ENCODE assay signal across 1 cellular context in the genomic region with DNA sequence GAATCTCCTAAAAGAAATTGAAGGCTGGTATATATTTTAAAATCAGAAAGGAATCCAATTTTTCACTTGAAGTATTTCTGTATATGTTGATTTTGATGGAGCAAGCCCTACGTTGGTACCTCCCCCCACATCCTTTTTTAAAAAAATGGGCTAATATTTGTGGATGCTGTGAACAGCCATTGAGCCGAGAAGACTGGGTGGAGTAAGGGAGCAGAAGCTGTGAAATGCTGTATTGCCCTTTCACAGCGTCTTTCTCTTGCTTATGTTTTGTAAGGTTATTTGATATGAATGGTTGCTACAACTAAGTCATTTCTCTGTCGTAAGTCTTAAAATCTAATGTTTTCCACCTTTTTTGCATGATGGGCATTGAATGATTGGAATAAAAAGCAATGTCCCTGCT.
TF ChIP-seq lines count a peak whose summit lies in the region.

No MANE protein-coding gene starts in this region.

TF ChIP-seq in H1, 55 proteins besides CTCF, POLR2A, EP300 and RAD21 (continued from another document):
- TF ChIP-seq TBP (IDR thresholded peaks at IDR 0.05; ENCODE audit: low read depth, low read length) (no peak), CHD2 (IDR thresholded peaks at IDR 0.05; ENCODE audit: low read length) (no peak), MAFK (IDR thresholded peaks at IDR 0.05; ENCODE audit: low read depth, low read length) (no peak), BCL11A (IDR thresholded peaks at IDR 0.05; ENCODE audit: low read depth in 2 of 2, low read length in 2 of 2) (no peak), NANOG (IDR thresholded peaks at IDR 0.05; ENCODE audit: insufficient read depth, low read depth, low read length, poor library complexity, severe bottlenecking) (no peak), CREB1 (IDR thresholded peaks at IDR 0.05) (no peak), POU5F1 (IDR thresholded peaks at IDR 0.05; ENCODE audit: low read depth, low read length) (no peak), ASH2L (IDR thresholded peaks at IDR 0.05; ENCODE audit: low read length) (no peak)
- TF ChIP-seq, protein P1, sequence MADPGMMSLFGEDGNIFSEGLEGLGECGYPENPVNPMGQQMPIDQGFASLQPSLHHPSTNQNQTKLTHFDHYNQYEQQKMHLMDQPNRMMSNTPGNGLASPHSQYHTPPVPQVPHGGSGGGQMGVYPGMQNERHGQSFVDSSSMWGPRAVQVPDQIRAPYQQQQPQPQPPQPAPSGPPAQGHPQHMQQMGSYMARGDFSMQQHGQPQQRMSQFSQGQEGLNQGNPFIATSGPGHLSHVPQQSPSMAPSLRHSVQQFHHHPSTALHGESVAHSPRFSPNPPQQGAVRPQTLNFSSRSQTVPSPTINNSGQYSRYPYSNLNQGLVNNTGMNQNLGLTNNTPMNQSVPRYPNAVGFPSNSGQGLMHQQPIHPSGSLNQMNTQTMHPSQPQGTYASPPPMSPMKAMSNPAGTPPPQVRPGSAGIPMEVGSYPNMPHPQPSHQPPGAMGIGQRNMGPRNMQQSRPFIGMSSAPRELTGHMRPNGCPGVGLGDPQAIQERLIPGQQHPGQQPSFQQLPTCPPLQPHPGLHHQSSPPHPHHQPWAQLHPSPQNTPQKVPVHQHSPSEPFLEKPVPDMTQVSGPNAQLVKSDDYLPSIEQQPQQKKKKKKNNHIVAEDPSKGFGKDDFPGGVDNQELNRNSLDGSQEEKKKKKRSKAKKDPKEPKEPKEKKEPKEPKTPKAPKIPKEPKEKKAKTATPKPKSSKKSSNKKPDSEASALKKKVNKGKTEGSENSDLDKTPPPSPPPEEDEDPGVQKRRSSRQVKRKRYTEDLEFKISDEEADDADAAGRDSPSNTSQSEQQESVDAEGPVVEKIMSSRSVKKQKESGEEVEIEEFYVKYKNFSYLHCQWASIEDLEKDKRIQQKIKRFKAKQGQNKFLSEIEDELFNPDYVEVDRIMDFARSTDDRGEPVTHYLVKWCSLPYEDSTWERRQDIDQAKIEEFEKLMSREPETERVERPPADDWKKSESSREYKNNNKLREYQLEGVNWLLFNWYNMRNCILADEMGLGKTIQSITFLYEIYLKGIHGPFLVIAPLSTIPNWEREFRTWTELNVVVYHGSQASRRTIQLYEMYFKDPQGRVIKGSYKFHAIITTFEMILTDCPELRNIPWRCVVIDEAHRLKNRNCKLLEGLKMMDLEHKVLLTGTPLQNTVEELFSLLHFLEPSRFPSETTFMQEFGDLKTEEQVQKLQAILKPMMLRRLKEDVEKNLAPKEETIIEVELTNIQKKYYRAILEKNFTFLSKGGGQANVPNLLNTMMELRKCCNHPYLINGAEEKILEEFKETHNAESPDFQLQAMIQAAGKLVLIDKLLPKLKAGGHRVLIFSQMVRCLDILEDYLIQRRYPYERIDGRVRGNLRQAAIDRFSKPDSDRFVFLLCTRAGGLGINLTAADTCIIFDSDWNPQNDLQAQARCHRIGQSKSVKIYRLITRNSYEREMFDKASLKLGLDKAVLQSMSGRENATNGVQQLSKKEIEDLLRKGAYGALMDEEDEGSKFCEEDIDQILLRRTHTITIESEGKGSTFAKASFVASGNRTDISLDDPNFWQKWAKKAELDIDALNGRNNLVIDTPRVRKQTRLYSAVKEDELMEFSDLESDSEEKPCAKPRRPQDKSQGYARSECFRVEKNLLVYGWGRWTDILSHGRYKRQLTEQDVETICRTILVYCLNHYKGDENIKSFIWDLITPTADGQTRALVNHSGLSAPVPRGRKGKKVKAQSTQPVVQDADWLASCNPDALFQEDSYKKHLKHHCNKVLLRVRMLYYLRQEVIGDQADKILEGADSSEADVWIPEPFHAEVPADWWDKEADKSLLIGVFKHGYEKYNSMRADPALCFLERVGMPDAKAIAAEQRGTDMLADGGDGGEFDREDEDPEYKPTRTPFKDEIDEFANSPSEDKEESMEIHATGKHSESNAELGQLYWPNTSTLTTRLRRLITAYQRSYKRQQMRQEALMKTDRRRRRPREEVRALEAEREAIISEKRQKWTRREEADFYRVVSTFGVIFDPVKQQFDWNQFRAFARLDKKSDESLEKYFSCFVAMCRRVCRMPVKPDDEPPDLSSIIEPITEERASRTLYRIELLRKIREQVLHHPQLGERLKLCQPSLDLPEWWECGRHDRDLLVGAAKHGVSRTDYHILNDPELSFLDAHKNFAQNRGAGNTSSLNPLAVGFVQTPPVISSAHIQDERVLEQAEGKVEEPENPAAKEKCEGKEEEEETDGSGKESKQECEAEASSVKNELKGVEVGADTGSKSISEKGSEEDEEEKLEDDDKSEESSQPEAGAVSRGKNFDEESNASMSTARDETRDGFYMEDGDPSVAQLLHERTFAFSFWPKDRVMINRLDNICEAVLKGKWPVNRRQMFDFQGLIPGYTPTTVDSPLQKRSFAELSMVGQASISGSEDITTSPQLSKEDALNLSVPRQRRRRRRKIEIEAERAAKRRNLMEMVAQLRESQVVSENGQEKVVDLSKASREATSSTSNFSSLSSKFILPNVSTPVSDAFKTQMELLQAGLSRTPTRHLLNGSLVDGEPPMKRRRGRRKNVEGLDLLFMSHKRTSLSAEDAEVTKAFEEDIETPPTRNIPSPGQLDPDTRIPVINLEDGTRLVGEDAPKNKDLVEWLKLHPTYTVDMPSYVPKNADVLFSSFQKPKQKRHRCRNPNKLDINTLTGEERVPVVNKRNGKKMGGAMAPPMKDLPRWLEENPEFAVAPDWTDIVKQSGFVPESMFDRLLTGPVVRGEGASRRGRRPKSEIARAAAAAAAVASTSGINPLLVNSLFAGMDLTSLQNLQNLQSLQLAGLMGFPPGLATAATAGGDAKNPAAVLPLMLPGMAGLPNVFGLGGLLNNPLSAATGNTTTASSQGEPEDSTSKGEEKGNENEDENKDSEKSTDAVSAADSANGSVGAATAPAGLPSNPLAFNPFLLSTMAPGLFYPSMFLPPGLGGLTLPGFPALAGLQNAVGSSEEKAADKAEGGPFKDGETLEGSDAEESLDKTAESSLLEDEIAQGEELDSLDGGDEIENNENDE (IDR thresholded peaks at IDR 0.05; ENCODE audit: insufficient replicate concordance, low read length), result no peak
TF ChIP-seq in H1: peak in this region for 0.
